Comparison of ENCODE assay signal across 1 cellular context in genomic region chr21:44062380-44062779, GRCh38.
TF ChIP-seq lines count a peak whose summit lies in the region.

No MANE protein-coding gene starts in this region.

TF ChIP-seq in GM12878, 131 proteins besides CTCF, POLR2A, EP300 and RAD21:
- no peak for TF ChIP-seq DPF2 (IDR thresholded peaks at IDR 0.05)
- TF ChIP-seq ZNF274 (IDR thresholded peaks at IDR 0.05; ENCODE audit: insufficient read depth, insufficient read length) = no peak
- no peak for TF ChIP-seq SKIL (IDR thresholded peaks at IDR 0.05; ENCODE audit: low read depth, poor library complexity, severe bottlenecking)
- TF ChIP-seq SMARCA5 (IDR thresholded peaks at IDR 0.05) = no peak
- TF ChIP-seq RELA (IDR thresholded peaks at IDR 0.05; ENCODE audit: borderline replicate concordance, partially characterized antibody) = no peak
- no peak for TF ChIP-seq FOXK2 (IDR thresholded peaks at IDR 0.05)
- no peak for TF ChIP-seq KDM1A (IDR thresholded peaks at IDR 0.05; ENCODE audit: borderline replicate concordance)
- TF ChIP-seq RELB (IDR thresholded peaks at IDR 0.05; ENCODE audit: low read depth) = no peak
- no peak for TF ChIP-seq POLR2AphosphoS5 (IDR thresholded peaks at IDR 0.05; ENCODE audit: low read length)
